ENCODE assay signal across 19 cellular contexts in genomic region chr1:6102227-6102845, GRCh38. TPM values are rescaled to one million over a fixed set of nuclear protein-coding genes. Genes with fewer than 3 reads are reported as not detected.
DNase-seq lines count a peak whose midpoint lies in the region; ATAC-seq and TF ChIP-seq lines count a peak whose summit lies in the region.
"Had no signal": no experiment of that assay in that cellular context is flagged by ENCODE, and none has a peak within 500 bp of the region (broad histone marks: within the 10 kb centered on the region; RNA-seq: fewer than 3 reads in every experiment).

No MANE protein-coding gene starts in this region.

- WGBS in aorta, 2 donors, result 64 to 69% methylated on average over 21 of the region's 21 CpGs

- CTCF ChIA-PET in Panc1 (lab: Charles Lee), result no interaction called here

- peaks cover 3% of the 10 kb centered on the region for H3K4me1 Mint-ChIP-seq in CD14-positive monocyte

- DNase-seq in Right ventricle myocardium inferior (ENCODE audit: missing footprints) (peak; percentile 28), right atrium auricular region (ENCODE audit: low spot score) (no peak), Panc1 (ENCODE audit: low read depth, low spot score) (no peak), left kidney (ENCODE audit: low read depth, low spot score) (peak; percentile 56), aorta (peak; percentile 44 to 50), CD14-positive monocyte (ENCODE audit: low spot score) (no peak), GM20000 (ENCODE audit: low spot score) (no peak)
- DNase-seq: DMS 273 treated with DMSO at 0.1 percent for 48 hours, DND-41, H7, IMR-90, Karpas-422, NCI-H1436, NCI-H1930, NCI-H226, NCI-H524 treated with DMSO at 0.1 percent for 48 hours, PC-3 had no signal

- H3K27me3 ChIP-seq in right atrium auricular region (no peaks in the 10 kb centered on the region), Panc1 (ENCODE audit: control insufficient read depth, insufficient read depth, low read length) (no peaks in the 10 kb centered on the region), aorta (ENCODE audit: control insufficient read depth in 1 of 2, insufficient read depth in 2 of 2, low read length in 1 of 2) (no peaks in the 10 kb centered on the region)

- no peaks in the 10 kb centered on the region for H3K36me3 ChIP-seq in right atrium auricular region
- no peaks in the 10 kb centered on the region; the same call in 1 of the 2 replicates for H3K36me3 ChIP-seq in Panc1 (ENCODE audit: control insufficient read depth, insufficient read depth, low read length)
- no peaks in the 10 kb centered on the region for H3K36me3 ChIP-seq in aorta (ENCODE audit: control insufficient read depth in 1 of 2, insufficient read depth in 2 of 2, low read length in 1 of 2)

- no peak for ATAC-seq in Right ventricle myocardium inferior
- ATAC-seq in Panc1, result no peak
- ATAC-seq in aorta (ENCODE audit: low FRiP score), result no peak
- ATAC-seq: PC-3 had no signal

- in situ Hi-C loops in Panc1 (cut with HindIII; ENCODE audit: low pct_unique_long_range_greater_than_20kb, low sequenced_read_pairs), result no loop called here

- H3K27ac Mint-ChIP-seq in CD14-positive monocyte, result no peak overlapping the region

- POLR2A ChIA-PET in Panc1 (lab: Charles Lee), result no interaction called here

- H3K9me3 ChIP-seq in right atrium auricular region (no peaks in the 10 kb centered on the region), Panc1 (ENCODE audit: control insufficient read depth, insufficient read depth, low read depth, low read length) (no peaks in the 10 kb centered on the region), aorta (ENCODE audit: control insufficient read depth, low read length) (no peaks in the 10 kb centered on the region)

- TF ChIP-seq CTCF in right atrium auricular region (IDR thresholded peaks at IDR 0.05) (no peak), Panc1 (IDR thresholded peaks at IDR 0.05) (no peak), CD14-positive monocyte (IDR thresholded peaks at IDR 0.05) (no peak), GM20000 (IDR thresholded peaks at IDR 0.05; ENCODE audit: extremely low read depth, missing control alignments) (no peak)

- H3K36me3 Mint-ChIP-seq in CD14-positive monocyte, result peaks cover 14 to 15% of the 10 kb centered on the region in 2 donors

- BruUV-seq in Panc1 (replicated peaks; lab: Mats Ljungman, UMichigan), result TSS peak; percentile 92

- no peaks in the 10 kb centered on the region for H3K4me1 ChIP-seq in right atrium auricular region
- peaks cover 9% of the 10 kb centered on the region; the same call in 1 of the 2 replicates for H3K4me1 ChIP-seq in Panc1 (ENCODE audit: control insufficient read depth, insufficient read depth, low read length)
- no peaks in the 10 kb centered on the region for H3K4me1 ChIP-seq in aorta (ENCODE audit: control insufficient read depth in 1 of 2, insufficient read depth in 2 of 2, low read length in 2 of 2)

- no peak overlapping the region for H3K4me3 Mint-ChIP-seq in CD14-positive monocyte

- H3K4me3 ChIP-seq in right atrium auricular region (no peak overlapping the region), Panc1 (ENCODE audit: low read depth in 2 of 2, low read length in 2 of 2) (no peak overlapping the region), aorta (ENCODE audit: low read length in 2 of 2) (no peak overlapping the region)

- H3K9me3 Mint-ChIP-seq in CD14-positive monocyte, result peaks cover 0 to 3% (median 0%) of the 10 kb centered on the region in 7 donors

- H3K27ac ChIP-seq in right atrium auricular region (no peak overlapping the region), Panc1 (ENCODE audit: low read length) (no peak overlapping the region), aorta (ENCODE audit: low read depth in 1 of 2, low read length in 2 of 2) (no peak overlapping the region)
- H3K27ac ChIP-seq: C4-2B, HL-60 had no signal

- intact Hi-C loops in Right ventricle myocardium inferior (cut with DNase I) (no loop called here), Panc1 (cut with micrococcal nuclease; ENCODE audit: unreplicated experiment) (no loop called here), aorta (cut with DNase I) (no loop called here), CD14-positive monocyte (cut with micrococcal nuclease) (loop anchor here (10.0 kb wide), 1 partner anchor 142 kb away; the partner anchor contains the start of gene HES3 (in 2 of the 2))

- peaks cover 0 to 10% (median 1%) of the 10 kb centered on the region in 3 donors for H3K27me3 Mint-ChIP-seq in CD14-positive monocyte (ENCODE audit: low read depth in 3 of 3)

RNA-seq across cellular contexts. Expression of gene KCNAB2, which starts 56.6 kb away (rescaled TPM):
- total RNA-seq in Right ventricle myocardium inferior (21.0 TPM), right atrium auricular region (10 to 100 TPM in 1 of 2 donors, 1 to 10 TPM in 1; 9.3 to 14.3 TPM), Panc1 (2021; ENCODE audit: unreplicated experiment) (27.6 TPM), aorta (10 to 100 TPM; 17.1 to 36.2 TPM)
- polyA plus RNA-seq in Panc1 (2012; ENCODE audit: insufficient read length), result 27.2 TPM
- polyA plus RNA-seq in aorta (1 to 10 TPM; 5.5 to 6.6 TPM), CD14-positive monocyte (10 to 100 TPM; 11.5 to 22.7 TPM)

Comparison
In these comparisons a context has a peak if more than half of its experiments do, and no peak if none do; other contexts are left out.
1. DNase-seq: peak in Right ventricle myocardium inferior (single experiment), left kidney (single experiment) and aorta (2 of 2); none in right atrium auricular region (single experiment), Panc1 (single experiment), CD14-positive monocyte (single experiment) and GM20000 (single experiment).
2. intact Hi-C loops: an anchor here in CD14-positive monocyte (10.0 kb wide); none called in Right ventricle myocardium inferior, Panc1 and aorta.